In genomic region chr6:85092224-85092623, GRCh38 we compare ENCODE assay signal across 1 cellular context.
TF ChIP-seq lines count a peak whose summit lies in the region.

No MANE protein-coding gene starts in this region.

TF ChIP-seq in WTC11, 78 proteins besides CTCF, POLR2A, EP300 and RAD21 (continued from another document):
- no peak for TF ChIP-seq ATF6 (CRISPR knock-in tag; IDR thresholded peaks at IDR 0.05)
- TF ChIP-seq ZNF671 (CRISPR knock-in tag; IDR thresholded peaks at IDR 0.05): no peak
- no peak for TF ChIP-seq HMGXB4 (CRISPR knock-in tag; IDR thresholded peaks at IDR 0.05)
- no peak for TF ChIP-seq NFATC4 (CRISPR knock-in tag; IDR thresholded peaks at IDR 0.05)
- TF ChIP-seq ZNF317 (CRISPR knock-in tag; IDR thresholded peaks at IDR 0.05; ENCODE audit: borderline replicate concordance, low read depth): no peak
- no peak for TF ChIP-seq ZNF532 (CRISPR knock-in tag; IDR thresholded peaks at IDR 0.05; ENCODE audit: borderline replicate concordance)
- no peak for TF ChIP-seq ELF4 (CRISPR knock-in tag; IDR thresholded peaks at IDR 0.05; ENCODE audit: low read depth)
- no peak for TF ChIP-seq CDX4 (CRISPR knock-in tag; IDR thresholded peaks at IDR 0.05; ENCODE audit: borderline replicate concordance)
- TF ChIP-seq ZNF425 (CRISPR knock-in tag; conservative IDR thresholded peaks at IDR 0.05): no peak
- no peak for TF ChIP-seq KAT7 (CRISPR knock-in tag; IDR thresholded peaks at IDR 0.05; ENCODE audit: borderline replicate concordance)
